ENCODE assay signal across 8 cellular contexts in the genomic region with DNA sequence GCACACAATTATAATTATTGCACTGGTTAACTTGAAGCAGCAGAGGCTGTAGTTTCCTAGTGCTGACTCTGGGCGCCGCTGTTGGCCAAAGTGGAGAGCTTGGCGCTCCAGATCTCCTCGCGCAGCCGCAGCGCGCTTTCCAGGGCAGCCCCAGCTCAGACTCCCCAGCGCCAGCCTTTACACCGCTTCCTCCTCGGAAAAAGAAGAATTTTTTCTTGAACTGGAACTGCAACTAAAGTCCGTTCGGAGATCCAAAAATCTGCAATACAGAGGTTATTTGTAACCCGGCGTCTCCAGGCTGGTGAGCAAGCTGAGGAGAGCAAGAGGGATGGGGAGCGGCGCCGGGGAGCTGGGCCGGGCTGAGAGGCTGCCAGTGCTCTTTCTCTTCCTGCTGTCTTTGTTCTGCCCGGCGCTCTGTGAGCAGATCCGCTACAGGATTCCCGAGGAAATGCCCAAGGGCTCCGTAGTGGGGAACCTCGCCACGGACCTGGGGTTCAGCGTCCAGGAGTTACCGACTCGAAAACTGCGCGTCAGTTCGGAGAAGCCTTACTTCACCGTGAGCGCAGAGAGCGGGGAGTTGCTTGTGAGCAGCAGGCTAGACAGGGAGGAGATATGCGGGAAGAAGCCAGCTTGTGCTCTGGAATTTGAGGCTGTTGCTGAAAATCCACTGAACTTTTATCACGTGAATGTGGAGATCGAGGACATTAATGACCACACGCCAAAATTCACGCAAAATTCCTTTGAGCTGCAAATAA. TPM values are rescaled to one million over a fixed set of nuclear protein-coding genes. Genes with fewer than 3 reads are reported as not detected.
DNase-seq lines count a peak whose midpoint lies in the region; ATAC-seq and TF ChIP-seq lines count a peak whose summit lies in the region.
"Not testable (repeated sequence)": the region's sequence is repeated elsewhere in the genome, so short reads cannot be mapped to it uniquely, and the experiment has no call there.

A gene (plus strand): TSS at position 142 of the 755 bp plus-strand sequence. CDS start 187 bp downstream, at position 329.

- peaks cover 89% of the 10 kb centered on the region for H3K27me3 Mint-ChIP-seq in activated T-cell treated with anti-CD3 and anti-CD28 coated beads, Interleukin-2, amount 50 U/mL, for 24 hours
- H3K27me3 Mint-ChIP-seq in effector memory CD8-positive, alpha-beta T cell: peaks cover 59 to 87% of the 10 kb centered on the region in 2 donors
- not testable (repeated sequence) for H3K27me3 Mint-ChIP-seq in neural crest cell (ENCODE audit: low read depth)

- H3K4me3 Mint-ChIP-seq in activated T-cell treated with anti-CD3 and anti-CD28 coated beads, Interleukin-2, amount 50 U/mL, for 24 hours: peak within 1 kb of the TSS; percentile 51
- H3K4me3 Mint-ChIP-seq in effector memory CD8-positive, alpha-beta T cell: peak within 1 kb of the TSS; percentile 22 to 52
- peak within 1 kb of the TSS; percentile 44 for H3K4me3 Mint-ChIP-seq in neural crest cell

- not testable (repeated sequence) for H3K4me1 Mint-ChIP-seq in activated T-cell treated with anti-CD3 and anti-CD28 coated beads, Interleukin-2, amount 50 U/mL, for 24 hours (ENCODE audit: low read depth); effector memory CD8-positive, alpha-beta T cell (ENCODE audit: low read depth in 2 of 2); neural crest cell

- peaks cover 19% of the 10 kb centered on the region; the same call in 1 of the 2 replicates for H3K36me3 ChIP-seq in HUES64 (ENCODE audit: insufficient read depth, low read length)
- H3K36me3 ChIP-seq in iPS-20b (ENCODE audit: insufficient read depth, low read depth, low read length); thoracic aorta: not testable (repeated sequence)

- H3K27ac ChIP-seq in HUES64 (ENCODE audit: low read depth, low read length); iPS-20b (ENCODE audit: low read length); thoracic aorta: not testable (repeated sequence)

- H3K4me1 ChIP-seq in HUES64 (ENCODE audit: insufficient read depth, low read length); iPS-20b (ENCODE audit: insufficient read depth, low read length); thoracic aorta (ENCODE audit: control insufficient read depth in 1 of 2, low read depth in 2 of 2): not testable (repeated sequence)

- peak; percentile 77 for DNase-seq in ELF-1 (ENCODE audit: low read depth, low spot score)
- not testable (repeated sequence) for DNase-seq in activated T-cell treated with anti-CD3 and anti-CD28 coated beads, Interleukin-2, amount 50 U/mL, for 24 hours; effector memory CD8-positive, alpha-beta T cell; neural crest cell (ENCODE audit: low read depth, low spot score); thoracic aorta (ENCODE audit: low spot score)

- TF ChIP-seq CTCF in neural crest cell (conservative IDR thresholded peaks at IDR 0.05): peak; percentile 71
- TF ChIP-seq CTCF in thoracic aorta (IDR thresholded peaks at IDR 0.05): not testable (repeated sequence)

- H3K27me3 ChIP-seq in HUES64 (ENCODE audit: insufficient read depth, low read length); iPS-20b (ENCODE audit: insufficient read depth, low read length); thoracic aorta (replicated peaks; ENCODE audit: insufficient read depth): not testable (repeated sequence)

- H3K9me3 ChIP-seq in HUES64 (ENCODE audit: insufficient read depth, low read depth, low read length) (peaks cover 77% of the 10 kb centered on the region), iPS-20b (ENCODE audit: insufficient read depth, low read depth, low read length) (peaks cover 74% of the 10 kb centered on the region), thoracic aorta (peaks cover 95% of the 10 kb centered on the region)

- peak; percentile 91 for ATAC-seq in GM21717 (IDR thresholded peaks at IDR 0.05; ENCODE audit: unreplicated experiment)
- ATAC-seq in effector memory CD8-positive, alpha-beta T cell (replicated peaks): peak; percentile 49
- ATAC-seq in thoracic aorta (ENCODE audit: insufficient number of reproducible peaks, low FRiP score, low read depth): not testable (repeated sequence)

- H3K9ac ChIP-seq in HUES64 (ENCODE audit: low read depth, low read length); iPS-20b (ENCODE audit: low read depth, low read length): not testable (repeated sequence)

- peaks cover 54% of the 10 kb centered on the region for H3K9me3 Mint-ChIP-seq in activated T-cell treated with anti-CD3 and anti-CD28 coated beads, Interleukin-2, amount 50 U/mL, for 24 hours
- peaks cover 4 to 17% of the 10 kb centered on the region in 2 donors for H3K9me3 Mint-ChIP-seq in effector memory CD8-positive, alpha-beta T cell
- H3K9me3 Mint-ChIP-seq in neural crest cell: peaks cover 30% of the 10 kb centered on the region

- peak within 1 kb of the TSS; percentile 59 for H3K4me3 ChIP-seq in HUES64 (ENCODE audit: low read length)
- H3K4me3 ChIP-seq in iPS-20b (ENCODE audit: low read length): peak within 1 kb of the TSS; percentile 26; the same call in 1 of the 2 replicates
- peak within 1 kb of the TSS; percentile 37 for H3K4me3 ChIP-seq in thoracic aorta

- WGBS in HUES64: 79% methylated on average over 18 of the region's 40 CpGs

- H3K27ac Mint-ChIP-seq in activated T-cell treated with anti-CD3 and anti-CD28 coated beads, Interleukin-2, amount 50 U/mL, for 24 hours; effector memory CD8-positive, alpha-beta T cell; neural crest cell (ENCODE audit: unreplicated experiment): not testable (repeated sequence)

- H3K36me3 Mint-ChIP-seq in activated T-cell treated with anti-CD3 and anti-CD28 coated beads, Interleukin-2, amount 50 U/mL, for 24 hours (ENCODE audit: low read depth): peaks cover 14% of the 10 kb centered on the region
- not testable (repeated sequence) for H3K36me3 Mint-ChIP-seq in effector memory CD8-positive, alpha-beta T cell (ENCODE audit: insufficient read depth)
- peaks cover 49% of the 10 kb centered on the region for H3K36me3 Mint-ChIP-seq in neural crest cell (ENCODE audit: low read depth)

RNA-seq across cellular contexts. Expression of the gene that starts here (rescaled TPM):
- polyA plus RNA-seq in HUES64 (2013, experiment 1 of 2): 3.4 TPM
- polyA plus RNA-seq in HUES64 (2013, experiment 2 of 2): 4.9 TPM
- 4.2 and 5.3 TPM in 2 replicates for total RNA-seq in neural crest cell
- total RNA-seq in thoracic aorta: 10 to 100 TPM; 11.6 to 18.1 TPM
